1 cellular context compared by ENCODE assay signal in genomic region chr2:64950226-64951160, GRCh38.
TF ChIP-seq lines count a peak whose summit lies in the region.

No MANE protein-coding gene starts in this region.

TF ChIP-seq in GM23338, 12 proteins besides CTCF, POLR2A, EP300 and RAD21 (continued from another document):
- no peak for TF ChIP-seq ZNF462 (CRISPR knock-in tag; IDR thresholded peaks at IDR 0.05)
- no peak for TF ChIP-seq REST (IDR thresholded peaks at IDR 0.05; ENCODE audit: unreplicated experiment)
- no peak for TF ChIP-seq JUNB (IDR thresholded peaks at IDR 0.05; ENCODE audit: unreplicated experiment)
